In the genomic region with DNA sequence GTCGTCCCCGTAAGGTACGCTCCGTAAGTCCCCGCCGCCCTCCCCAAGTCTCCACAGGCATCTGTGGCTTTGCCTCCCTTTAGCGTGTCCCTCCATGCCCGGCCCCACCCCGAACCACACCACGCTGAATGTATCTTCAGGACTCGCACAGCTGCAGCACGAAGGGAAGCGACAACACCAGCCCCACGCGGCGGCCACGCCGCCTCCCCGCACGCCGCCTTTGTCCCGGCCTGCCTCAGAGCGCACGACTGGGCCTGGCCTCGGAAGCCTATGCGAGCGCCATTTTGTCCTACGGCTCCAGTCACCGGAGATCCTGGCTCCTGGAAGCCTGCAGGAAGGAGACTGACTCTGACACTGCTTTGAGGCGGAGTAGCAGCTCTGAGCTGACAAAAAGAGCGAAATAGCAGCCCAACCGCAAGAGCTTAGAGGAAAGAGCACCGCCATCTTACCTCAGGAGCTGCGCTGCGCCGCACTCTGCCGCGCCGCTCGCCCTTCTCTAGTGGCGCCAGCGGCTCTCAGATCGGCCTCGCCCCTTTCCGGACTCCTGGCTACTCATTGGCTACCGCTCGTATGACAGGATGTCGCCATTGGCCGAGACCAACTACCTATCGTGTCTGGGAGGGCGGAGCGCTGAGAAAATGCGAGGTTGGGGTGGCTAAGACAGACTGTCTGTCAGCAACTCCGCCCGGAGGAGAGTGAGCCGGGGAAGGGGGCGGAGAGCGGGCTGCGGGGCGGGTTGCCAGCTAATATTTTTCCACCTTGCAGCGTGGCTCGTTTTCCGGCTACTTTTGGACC, we compare ENCODE assay signal across 8 cellular contexts. TPM values are rescaled to one million over a fixed set of nuclear protein-coding genes. Genes with fewer than 3 reads are reported as not detected.
DNase-seq lines count a peak whose midpoint lies in the region; ATAC-seq lines count a peak whose summit lies in the region.

A gene with protein sequence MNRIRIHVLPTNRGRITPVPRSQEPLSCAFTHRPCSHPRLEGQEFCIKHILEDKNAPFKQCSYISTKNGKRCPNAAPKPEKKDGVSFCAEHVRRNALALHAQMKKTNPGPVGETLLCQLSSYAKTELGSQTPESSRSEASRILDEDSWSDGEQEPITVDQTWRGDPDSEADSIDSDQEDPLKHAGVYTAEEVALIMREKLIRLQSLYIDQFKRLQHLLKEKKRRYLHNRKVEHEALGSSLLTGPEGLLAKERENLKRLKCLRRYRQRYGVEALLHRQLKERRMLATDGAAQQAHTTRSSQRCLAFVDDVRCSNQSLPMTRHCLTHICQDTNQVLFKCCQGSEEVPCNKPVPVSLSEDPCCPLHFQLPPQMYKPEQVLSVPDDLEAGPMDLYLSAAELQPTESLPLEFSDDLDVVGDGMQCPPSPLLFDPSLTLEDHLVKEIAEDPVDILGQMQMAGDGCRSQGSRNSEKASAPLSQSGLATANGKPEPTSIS (minus strand): TSS at position 501 of the 795 bp plus-strand sequence. CDS start 606 bp downstream, outside the sequence.

- peak; percentile 67 to 98 (median 94) for DNase-seq in C1 segment of cervical spinal cord (lab: John Stamatoyannopoulos, UW)
- peak; percentile 97 for DNase-seq in NCI-H748 treated with DMSO at 0.1 percent for 48 hours (lab: John Stamatoyannopoulos, UW)
- peak; percentile 84 to 99 for DNase-seq in activated CD4-positive, alpha-beta T cell treated with anti-CD3 and anti-CD28 coated beads, Interleukin-2, amount 50 U/mL, for 24 hours (ENCODE audit: low read depth in 1 of 2, low spot score in 1 of 2)
- peak; percentile 99 for DNase-seq in dedifferentiated amniotic fluid mesenchymal stem cell (ENCODE audit: extremely low spot score)
- peak; percentile 99 for DNase-seq in left lobe of liver (ENCODE audit: low spot score)
- peak; percentile 97 for DNase-seq in stimulated activated CD4-positive, alpha-beta T cell treated with anti-CD3 and anti-CD28 coated beads, Interleukin-2, amount 100 ng/mL, for 4 hours (ENCODE audit: low read depth)

- ATAC-seq in GM19372 (IDR thresholded peaks at IDR 0.05; ENCODE audit: low read depth, unreplicated experiment), result peak; percentile 99
- ATAC-seq in HG03558 (IDR thresholded peaks at IDR 0.05; ENCODE audit: extremely low read depth, unreplicated experiment), result peak; percentile 98
- ATAC-seq in left lobe of liver, result peak; percentile 97

RNA-seq across cellular contexts. Expression of the gene that starts here (rescaled TPM):
- total RNA-seq in left lobe of liver, result 8.2 TPM

Comparison
In these comparisons a context has a peak if more than half of its experiments do, and no peak if none do; other contexts are left out.
1. Peak in every context shown above with its lines: DNase-seq and ATAC-seq.